Comparison of ENCODE assay signal across 1 cellular context in genomic region chr6:35688605-35689322, GRCh38.
A peak's percentile ranks its signal among the peaks of the same experiment; 100 is the strongest.
TF ChIP-seq lines count a peak whose summit lies in the region.

TSS of gene FKBP5 (minus strand) at chr6:35688915. CDS start at chr6:35642824, 46,091 bp downstream.

TF ChIP-seq in WTC11, 78 proteins besides CTCF, POLR2A, EP300 and RAD21 (continued from another document):
- no peak for TF ChIP-seq ZNF512 (CRISPR knock-in tag; IDR thresholded peaks at IDR 0.05; ENCODE audit: borderline replicate concordance)
- no peak for TF ChIP-seq SOX15 (CRISPR knock-in tag; IDR thresholded peaks at IDR 0.05)
- TF ChIP-seq SMAD3 (CRISPR knock-in tag; IDR thresholded peaks at IDR 0.05; ENCODE audit: borderline replicate concordance) = no peak
- no peak for TF ChIP-seq CBFB (CRISPR knock-in tag; IDR thresholded peaks at IDR 0.05; ENCODE audit: low read depth)
- 0 out of 2 replicates have a peak, but pooled peaks have one; percentile 13 for TF ChIP-seq ARID4B (CRISPR knock-in tag; IDR thresholded peaks at IDR 0.05; ENCODE audit: borderline replicate concordance)
- TF ChIP-seq ATF6 (CRISPR knock-in tag; IDR thresholded peaks at IDR 0.05) = no peak
- no peak for TF ChIP-seq ZNF317 (CRISPR knock-in tag; IDR thresholded peaks at IDR 0.05; ENCODE audit: borderline replicate concordance, low read depth)
- no peak for TF ChIP-seq TCF7 (CRISPR knock-in tag; IDR thresholded peaks at IDR 0.05; ENCODE audit: low read depth)
- TF ChIP-seq E2F4 (CRISPR knock-in tag; IDR thresholded peaks at IDR 0.05; ENCODE audit: borderline replicate concordance, low read depth) = no peak
- TF ChIP-seq KAT7 (CRISPR knock-in tag; IDR thresholded peaks at IDR 0.05; ENCODE audit: borderline replicate concordance) = no peak
- TF ChIP-seq E2F1 (CRISPR knock-in tag; IDR thresholded peaks at IDR 0.05) = no peak
- 0 out of 2 replicates have a peak, but pooled peaks have one; percentile 33 for TF ChIP-seq GABPB1 (CRISPR knock-in tag; IDR thresholded peaks at IDR 0.05)
- no peak for TF ChIP-seq PREB (CRISPR knock-in tag; IDR thresholded peaks at IDR 0.05; ENCODE audit: borderline replicate concordance)
- TF ChIP-seq USF1 (CRISPR knock-in tag; IDR thresholded peaks at IDR 0.05) = peak; percentile 67; the same call in 1 of the 2 replicates
- no peak for TF ChIP-seq ZNF138 (CRISPR knock-in tag; conservative IDR thresholded peaks at IDR 0.05)
- 0 out of 2 replicates have a peak, but pooled peaks have one; percentile 24 for TF ChIP-seq FOXP4 (CRISPR knock-in tag; IDR thresholded peaks at IDR 0.05)
- TF ChIP-seq IRF1 (CRISPR knock-in tag; IDR thresholded peaks at IDR 0.05) = no peak
- peak; percentile 27; the same call in 1 of the 2 replicates for TF ChIP-seq FOXP1 (CRISPR knock-in tag; IDR thresholded peaks at IDR 0.05; ENCODE audit: borderline replicate concordance)
